In genomic region chr2:127526142-127526939, GRCh38 we compare ENCODE assay signal across 8 cellular contexts. TPM values are rescaled to one million over a fixed set of nuclear protein-coding genes. Genes with fewer than 3 reads are reported as not detected.
DNase-seq lines count a peak whose midpoint lies in the region; ATAC-seq and TF ChIP-seq lines count a peak whose summit lies in the region.

Gene IWS1, minus strand, starts transcription at chr2:127526489. Its CDS starts 281 bp downstream, at chr2:127526208.

- H3K9ac ChIP-seq in liver (ENCODE audit: low read depth in 1 of 2, low read length in 2 of 2) = peak within 1 kb of the TSS; percentile 93 to 94

- ATAC-seq in CD4-positive, CD25-positive, alpha-beta regulatory T cell (ENCODE audit: low read depth in 2 of 2) = peak; percentile 90 to 92
- peak; percentile 88 for ATAC-seq in GM19438 (IDR thresholded peaks at IDR 0.05; ENCODE audit: low read depth, unreplicated experiment)
- peak; percentile 69 for ATAC-seq in HG03575 (IDR thresholded peaks at IDR 0.05; ENCODE audit: extremely low read depth, insufficient number of reproducible peaks, low FRiP score, unreplicated experiment)

- peaks cover 20% of the 10 kb centered on the region for H3K36me3 ChIP-seq in CD4-positive, CD25-positive, alpha-beta regulatory T cell (ENCODE audit: control insufficient read depth, insufficient read depth, low read length)
- peaks cover 0 to 6% (median 2%) of the 10 kb centered on the region in 4 donors for H3K36me3 ChIP-seq in liver (ENCODE audit: control insufficient read depth in 4 of 4, insufficient read depth in 3 of 4, low read depth in 1 of 4, low read length in 3 of 4)

- peak; percentile 90 to 97 (median 94) for DNase-seq in CD4-positive, CD25-positive, alpha-beta regulatory T cell
- peak; percentile 95 for DNase-seq in NCI-H82 treated with DMSO at 0.1 percent for 48 hours (lab: John Stamatoyannopoulos, UW; ENCODE audit: unreplicated experiment)
- peak; percentile 96 for DNase-seq in activated CD4-positive, alpha-beta memory T cell treated with anti-CD3 and anti-CD28 coated beads for 36 hours
- peak; percentile 90 to 97 (median 95) for DNase-seq in dorsolateral prefrontal cortex
- peak; percentile 94 for DNase-seq in stimulated activated CD4-positive, alpha-beta T cell treated with anti-CD3 and anti-CD28 coated beads, Interleukin-4, amount 100 ng/mL, for 24 hours

- TF ChIP-seq CTCF in dorsolateral prefrontal cortex (IDR thresholded peaks at IDR 0.05 in 54 of 56, conservative IDR thresholded peaks at IDR 0.05 in 2 of 56; ENCODE audit: low read depth in 1 of 56, partially characterized antibody in 56 of 56) = peak in 49 of 56 donors; percentile 1 to 72 (median 48)
- peak; percentile 48 for TF ChIP-seq CTCF in liver (IDR thresholded peaks at IDR 0.05; ENCODE audit: low read depth, low read length, missing input control)

- peaks cover 0 to 4% (median 0%) of the 10 kb centered on the region in 7 donors for H3K9me3 Mint-ChIP-seq in CD4-positive, CD25-positive, alpha-beta regulatory T cell
- H3K9me3 Mint-ChIP-seq in activated CD4-positive, alpha-beta memory T cell treated with anti-CD3 and anti-CD28 coated beads for 36 hours = peaks cover 5% of the 10 kb centered on the region

- no peaks in the 10 kb centered on the region for H3K27me3 Mint-ChIP-seq in CD4-positive, CD25-positive, alpha-beta regulatory T cell
- H3K27me3 Mint-ChIP-seq in activated CD4-positive, alpha-beta memory T cell treated with anti-CD3 and anti-CD28 coated beads for 36 hours = no peaks in the 10 kb centered on the region

- intact Hi-C loops in activated CD4-positive, alpha-beta memory T cell treated with anti-CD3 and anti-CD28 coated beads for 36 hours (cut with micrococcal nuclease) = loop anchor here (1.0 to 5.0 kb wide), 9 partner anchors 37 to 869 kb away; partner anchors contain the start of genes GYPC, MAP3K2, SFT2D3 and UGGT1
- intact Hi-C loops in dorsolateral prefrontal cortex (cut with DNase I) = loop anchor here (5.0 to 10.0 kb wide), 4 partner anchors 121 to 176 kb away; partner anchors contain the start of genes GPR17 (in 1 of the 2), MAP3K2 (in 1 of the 2) and SFT2D3 (in 1 of the 2)

- H3K9me3 ChIP-seq in CD4-positive, CD25-positive, alpha-beta regulatory T cell (ENCODE audit: control insufficient read depth in 2 of 2, low read length in 2 of 2) = no peaks in the 10 kb centered on the region
- H3K9me3 ChIP-seq in liver (ENCODE audit: control insufficient read depth in 4 of 4, low read length in 3 of 4) = no peaks in the 10 kb centered on the region

- peak within 1 kb of the TSS; percentile 98 for H3K27ac ChIP-seq in CD4-positive, CD25-positive, alpha-beta regulatory T cell (ENCODE audit: insufficient read depth, low read length, poor library complexity, severe bottlenecking)
- peak within 1 kb of the TSS; percentile 80 to 99 (median 94) for H3K27ac ChIP-seq in dorsolateral prefrontal cortex
- H3K27ac ChIP-seq in liver (ENCODE audit: low read depth in 1 of 2, low read length in 2 of 2) = peak within 1 kb of the TSS; percentile 94 to 97

- peak within 1 kb of the TSS; percentile 94 to 99 (median 97) for H3K4me3 Mint-ChIP-seq in CD4-positive, CD25-positive, alpha-beta regulatory T cell
- H3K4me3 Mint-ChIP-seq in activated CD4-positive, alpha-beta memory T cell treated with anti-CD3 and anti-CD28 coated beads for 36 hours = peak within 1 kb of the TSS; percentile 92

- H3K27ac Mint-ChIP-seq in CD4-positive, CD25-positive, alpha-beta regulatory T cell = peak within 1 kb of the TSS; percentile 98 to 100 (median 100)
- H3K27ac Mint-ChIP-seq in activated CD4-positive, alpha-beta memory T cell treated with anti-CD3 and anti-CD28 coated beads for 36 hours = peak within 1 kb of the TSS; percentile 90

- peak in 1 of 2 donors; percentile 29 for TF ChIP-seq RAD21 in liver (IDR thresholded peaks at IDR 0.05)

- peaks cover 38% of the 10 kb centered on the region for H3K4me1 ChIP-seq in CD4-positive, CD25-positive, alpha-beta regulatory T cell (ENCODE audit: control insufficient read depth, insufficient read depth, low read length, poor library complexity, severe bottlenecking)
- peaks cover 6 to 26% (median 16%) of the 10 kb centered on the region in 4 donors for H3K4me1 ChIP-seq in liver (ENCODE audit: control insufficient read depth in 4 of 4, insufficient read depth in 4 of 4, low read length in 3 of 4)

- under 1% methylated on average over 66 of the region's 66 CpGs for WGBS in liver

- H3K4me1 Mint-ChIP-seq in CD4-positive, CD25-positive, alpha-beta regulatory T cell = peaks cover 29 to 58% (median 35%) of the 10 kb centered on the region in 4 donors
- peaks cover 34% of the 10 kb centered on the region for H3K4me1 Mint-ChIP-seq in activated CD4-positive, alpha-beta memory T cell treated with anti-CD3 and anti-CD28 coated beads for 36 hours (ENCODE audit: low read depth)

- CTCF ChIA-PET in activated CD4-positive, alpha-beta memory T cell treated with anti-CD3 and anti-CD28 coated beads for 36 hours (lab: Charles Lee) = interaction anchor here (0.8 to 1.6 kb wide), 3 partner anchors 14 to 65 kb away, joined by 3 to 7 read pairs (median 3); no protein-coding TSS in a partner anchor

- H3K27me3 ChIP-seq in CD4-positive, CD25-positive, alpha-beta regulatory T cell (ENCODE audit: control insufficient read depth, insufficient read depth, low read length) = peaks cover 8% of the 10 kb centered on the region
- no peaks in the 10 kb centered on the region for H3K27me3 ChIP-seq in dorsolateral prefrontal cortex
- no peaks in the 10 kb centered on the region for H3K27me3 ChIP-seq in liver (ENCODE audit: control insufficient read depth in 4 of 4, insufficient read depth in 4 of 4, low read length in 3 of 4)

- peak within 1 kb of the TSS; percentile 98 for H3K4me3 ChIP-seq in CD4-positive, CD25-positive, alpha-beta regulatory T cell (ENCODE audit: low read depth, low read length)
- peak within 1 kb of the TSS; percentile 68 to 100 (median 97) for H3K4me3 ChIP-seq in dorsolateral prefrontal cortex
- H3K4me3 ChIP-seq in liver (ENCODE audit: low read depth in 1 of 3, low read length in 3 of 3) = peak within 1 kb of the TSS; percentile 84 to 96 (median 88)

- H3K36me3 Mint-ChIP-seq in CD4-positive, CD25-positive, alpha-beta regulatory T cell = peaks cover 23% of the 10 kb centered on the region
- peaks cover 20% of the 10 kb centered on the region for H3K36me3 Mint-ChIP-seq in activated CD4-positive, alpha-beta memory T cell treated with anti-CD3 and anti-CD28 coated beads for 36 hours

- POLR2A ChIA-PET in activated CD4-positive, alpha-beta memory T cell treated with anti-CD3 and anti-CD28 coated beads for 36 hours (lab: Charles Lee) = interaction anchor here (0.7 to 1.4 kb wide), 9 partner anchors 10 to 565 kb away, joined by 3 to 6 read pairs (median 3); partner anchors contain the start of genes ERCC3, SFT2D3 and UGGT1

TF ChIP-seq in liver, 16 proteins besides CTCF, POLR2A, EP300 and RAD21 (continues in another document):
- TF ChIP-seq TAF1 (conservative IDR thresholded peaks at IDR 0.05) = peak; percentile 85
- peak; percentile 42 for TF ChIP-seq ZBTB33 (IDR thresholded peaks at IDR 0.05)
- no peak for TF ChIP-seq FOXA1 (IDR thresholded peaks at IDR 0.05)
- peak; percentile 7 to 36 for TF ChIP-seq JUND (IDR thresholded peaks at IDR 0.05)
- peak in 1 of 2 donors; percentile 28 for TF ChIP-seq RXRA (IDR thresholded peaks at IDR 0.05)
- TF ChIP-seq ATF3 (IDR thresholded peaks at IDR 0.05) = peak; percentile 49
- TF ChIP-seq HNF4A (conservative IDR thresholded peaks at IDR 0.05) = peak in 1 of 2 donors; percentile 46
- peak; percentile 65 for TF ChIP-seq SP1 (IDR thresholded peaks at IDR 0.05)
- TF ChIP-seq YY1 (IDR thresholded peaks at IDR 0.05) = peak; percentile 99
- peak; percentile 66 for TF ChIP-seq MAX (IDR thresholded peaks at IDR 0.05)
- no peak for TF ChIP-seq HNF4G (IDR thresholded peaks at IDR 0.05)
- TF ChIP-seq EGR1 (IDR thresholded peaks at IDR 0.05; ENCODE audit: low read depth in 2 of 2) = peak in 1 of 2 donors; percentile 27
- TF ChIP-seq GABPA (IDR thresholded peaks at IDR 0.05 in 1 of 2, conservative IDR thresholded peaks at IDR 0.05 in 1 of 2) = peak; percentile 42 to 73

RNA-seq across cellular contexts. Expression of gene IWS1, which starts in this region (rescaled TPM):
- 39.6 TPM for total RNA-seq in CD4-positive, CD25-positive, alpha-beta regulatory T cell
- polyA plus RNA-seq in CD4-positive, CD25-positive, alpha-beta regulatory T cell = 10 to 100 TPM; 15.4 to 20.4 (median 18.7) TPM
- total RNA-seq in activated CD4-positive, alpha-beta memory T cell treated with anti-CD3 and anti-CD28 coated beads for 36 hours = 10 to 100 TPM; 57.0 to 57.1 TPM
- total RNA-seq in dorsolateral prefrontal cortex = 10 to 100 TPM; 25.8 to 64.1 (median 37.6) TPM
- total RNA-seq in liver = 10 to 100 TPM; 20.7 to 28.9 TPM
- polyA plus RNA-seq in liver = 10 to 100 TPM; 13.0 to 24.9 TPM

Comparison
In these comparisons a context has a peak if more than half of its experiments do, and no peak if none do; other contexts are left out.
1. Peak in every context shown above with its lines: DNase-seq, ATAC-seq, H3K4me3 ChIP-seq and H3K27ac ChIP-seq.